In genomic region chr1:226403522-226404034, GRCh38 we compare ENCODE assay signal across 8 cellular contexts. TPM values are rescaled to one million over a fixed set of nuclear protein-coding genes. Genes with fewer than 3 reads are reported as not detected.
DNase-seq lines count a peak whose midpoint lies in the region; ATAC-seq and TF ChIP-seq lines count a peak whose summit lies in the region.

No MANE protein-coding gene starts in this region.

- no peak overlapping the region for H3K18ac ChIP-seq in mesenchymal stem cell (ENCODE audit: low read depth in 1 of 2, low read length in 2 of 2)

- H2BK15ac ChIP-seq in mesenchymal stem cell (ENCODE audit: low read depth, poor library complexity, severe bottlenecking) = no peak overlapping the region

- H2AFZ ChIP-seq in mesenchymal stem cell (ENCODE audit: low read depth, low read length) = no peak overlapping the region

- H3K9me3 ChIP-seq in mesenchymal stem cell (ENCODE audit: control insufficient read depth, low read length) = no peaks in the 10 kb centered on the region

- H3K4me3 ChIP-seq in astrocyte of the cerebellum (ENCODE audit: low read depth, low read length) (no peak overlapping the region), mesenchymal stem cell (ENCODE audit: insufficient read depth in 1 of 2, low read depth in 1 of 2, low read length in 2 of 2) (no peak overlapping the region)

- no peak overlapping the region for H2BK120ac ChIP-seq in mesenchymal stem cell (ENCODE audit: low read depth, low read length)

- no peak overlapping the region for H2BK12ac ChIP-seq in mesenchymal stem cell (ENCODE audit: low read length in 2 of 2)

- DNase-seq in D341Med (ENCODE audit: low spot score) (peak; percentile 64), HT1080 (ENCODE audit: low read depth) (peak; percentile 33), astrocyte of the cerebellum (ENCODE audit: low read depth) (no peak), mesenchymal stem cell (peak; percentile 55), NCI-H526 treated with DMSO at 0.1 percent for 48 hours (lab: John Stamatoyannopoulos, UW) (no peak), DMS79 (lab: John Stamatoyannopoulos, UW) (no peak), SHP77 (lab: John Stamatoyannopoulos, UW) (no peak)

- H3K27ac ChIP-seq in mesenchymal stem cell (ENCODE audit: low read length, poor library complexity, severe bottlenecking) = no peak overlapping the region

- H3K36me3 ChIP-seq in mesenchymal stem cell (ENCODE audit: control insufficient read depth in 1 of 2, insufficient read depth in 2 of 2, low read depth in 1 of 2, low read length in 2 of 2) = peaks cover 23 to 32% of the 10 kb centered on the region in 2 experiments

- no peaks in the 10 kb centered on the region for H3K27me3 ChIP-seq in mesenchymal stem cell (ENCODE audit: control insufficient read depth in 1 of 2, insufficient read depth in 1 of 2, low read length in 2 of 2)

- no peak overlapping the region for H4K8ac ChIP-seq in mesenchymal stem cell (ENCODE audit: low read length)

- no peak overlapping the region for H3K4ac ChIP-seq in mesenchymal stem cell (ENCODE audit: low read depth in 1 of 2, low read length in 2 of 2)

- no peak overlapping the region for H3K9ac ChIP-seq in mesenchymal stem cell (ENCODE audit: low read length)

- no peak for ATAC-seq in HG02588 (IDR thresholded peaks at IDR 0.05; ENCODE audit: unreplicated experiment)

- peak; percentile 47 for TF ChIP-seq CTCF in astrocyte of the cerebellum (IDR thresholded peaks at IDR 0.05; ENCODE audit: low read depth, low read length, missing control alignments)

- H3K4me2 ChIP-seq in mesenchymal stem cell (ENCODE audit: low read length, poor library complexity, severe bottlenecking) = no peak overlapping the region

- in situ Hi-C loops in astrocyte of the cerebellum (cut with HindIII; ENCODE audit: low sequenced_read_pairs) = no loop called here

- H2AK5ac ChIP-seq in mesenchymal stem cell (ENCODE audit: low read length, severe bottlenecking) = no peak overlapping the region

- H3K4me1 ChIP-seq in mesenchymal stem cell (ENCODE audit: control insufficient read depth, insufficient read depth, low read depth, low read length) = peaks cover 26% of the 10 kb centered on the region

- no peak overlapping the region for H3K23ac ChIP-seq in mesenchymal stem cell (ENCODE audit: low read length in 2 of 2)

- H3K14ac ChIP-seq in mesenchymal stem cell (ENCODE audit: low read length in 2 of 2) = no peak overlapping the region

- H3K79me1 ChIP-seq in mesenchymal stem cell (replicated peaks; ENCODE audit: low read length, poor library complexity, severe bottlenecking) = peaks cover 26% of the 10 kb centered on the region

- H4K91ac ChIP-seq in mesenchymal stem cell (ENCODE audit: low read length) = no peak overlapping the region

- H2BK5ac ChIP-seq in mesenchymal stem cell (ENCODE audit: low read depth, low read length, poor library complexity, severe bottlenecking) = no peak overlapping the region

- WGBS in mesenchymal stem cell = no CpG with 5 or more reads among the region's 2 CpGs

RNA-seq across cellular contexts. Expression of gene PARP1, which starts 4.3 kb away (rescaled TPM):
- 177 and 208 TPM in 2 replicates for total RNA-seq in HT1080 (2014; rRNA removed; shearing (Covaris generic))
- polyA plus RNA-seq in HT1080 (2015; cell fraction: cytosol; rRNA removed) = 176 and 210 TPM in 2 replicates
- 216 and 222 TPM in 2 replicates for polyA plus RNA-seq in HT1080 (2015; cell fraction: nucleus; rRNA removed)
- polyA plus RNA-seq in mesenchymal stem cell (2013, experiment 1 of 2) = 64.4 TPM
- 59.8 TPM for polyA plus RNA-seq in mesenchymal stem cell (2013, experiment 2 of 2)

Comparison
In these comparisons a context has a peak if more than half of its experiments do, and no peak if none do; other contexts are left out.
1. DNase-seq: peak in D341Med (single experiment), HT1080 (single experiment) and mesenchymal stem cell (single experiment); none in astrocyte of the cerebellum (single experiment), NCI-H526 treated with DMSO at 0.1 percent for 48 hours (single experiment), DMS79 (single experiment) and SHP77 (0 of 2).